ENCODE assay signal across 1 cellular context in genomic region chr6:11785449-11785951, GRCh38.
TF ChIP-seq lines count a peak whose summit lies in the region.

No MANE protein-coding gene starts in this region.

TF ChIP-seq in HepG2, 621 proteins besides CTCF, POLR2A, EP300 and RAD21 (continued from another document):
- TF ChIP-seq ZNF225 (CRISPR knock-in tag; IDR thresholded peaks at IDR 0.05), result no peak
- no peak for TF ChIP-seq ZFP36 (IDR thresholded peaks at IDR 0.05; ENCODE audit: borderline replicate concordance, low read depth, low read length, partially characterized antibody)
- no peak for TF ChIP-seq TCF12 (IDR thresholded peaks at IDR 0.05)
- TF ChIP-seq TCF12 (CRISPR knock-in tag; IDR thresholded peaks at IDR 0.05), result no peak
- no peak for TF ChIP-seq ZUFSP (CRISPR knock-in tag; IDR thresholded peaks at IDR 0.05; ENCODE audit: borderline replicate concordance)
- TF ChIP-seq ZSCAN12 (CRISPR knock-in tag; IDR thresholded peaks at IDR 0.05), result no peak
- TF ChIP-seq ZNF512B (CRISPR knock-in tag; IDR thresholded peaks at IDR 0.05; ENCODE audit: borderline replicate concordance), result no peak
- TF ChIP-seq ZFP82 (CRISPR knock-in tag; IDR thresholded peaks at IDR 0.05; ENCODE audit: borderline replicate concordance), result no peak
- TF ChIP-seq ZNF879 (CRISPR knock-in tag; IDR thresholded peaks at IDR 0.05), result no peak
- no peak for TF ChIP-seq ZNF280B (CRISPR knock-in tag; IDR thresholded peaks at IDR 0.05; ENCODE audit: borderline replicate concordance)
- TF ChIP-seq ZSCAN25 (CRISPR knock-in tag; IDR thresholded peaks at IDR 0.05), result no peak
- no peak for TF ChIP-seq RXRB (CRISPR knock-in tag; IDR thresholded peaks at IDR 0.05; ENCODE audit: borderline replicate concordance)
- no peak for TF ChIP-seq ATF2 (CRISPR knock-in tag; IDR thresholded peaks at IDR 0.05)
- TF ChIP-seq FOXK1 (CRISPR knock-in tag; IDR thresholded peaks at IDR 0.05; ENCODE audit: borderline replicate concordance, low read depth), result no peak
